ENCODE assay signal across 12 cellular contexts in genomic region chr16:11114366-11115164, GRCh38.
DNase-seq lines count a peak whose midpoint lies in the region; ATAC-seq and TF ChIP-seq lines count a peak whose summit lies in the region.
"Had no signal": no experiment of that assay in that cellular context is flagged by ENCODE, and none has a peak within 500 bp of the region (broad histone marks: within the 10 kb centered on the region; RNA-seq: fewer than 3 reads in every experiment).

No MANE protein-coding gene starts in this region.

- H3K27me3 Mint-ChIP-seq in T-helper 1 cell treated with Interleukin-12 subunit alpha and Interleukin-12 subunit beta and Interleukin-4 antibody, amounts not matched to agents 30 μg/mL and 1 μg/mL, for 36 hours (ENCODE audit: low read depth): no peaks in the 10 kb centered on the region
- H3K27me3 Mint-ChIP-seq in stimulated activated naive B cell treated with anti-CD40 and anti-IgM and Interleukin-4, amounts not matched to agents 10 μg/mL and 1 μg/mL and 100 μg/mL, for 72 hours: no peaks in the 10 kb centered on the region

- H3K27ac Mint-ChIP-seq in T-helper 1 cell treated with Interleukin-12 subunit alpha and Interleukin-12 subunit beta and Interleukin-4 antibody, amounts not matched to agents 30 μg/mL and 1 μg/mL, for 36 hours: peak overlapping the region; percentile 67
- H3K27ac Mint-ChIP-seq in stimulated activated naive B cell treated with anti-CD40 and anti-IgM and Interleukin-4, amounts not matched to agents 10 μg/mL and 1 μg/mL and 100 μg/mL, for 72 hours: peak overlapping the region; percentile 45
- H3K27ac Mint-ChIP-seq: mesothelial cell of epicardium had no signal

- ATAC-seq in HG02798 (IDR thresholded peaks at IDR 0.05; ENCODE audit: poor library complexity, unreplicated experiment) (peak; percentile 33), HG02642 (IDR thresholded peaks at IDR 0.05; ENCODE audit: poor library complexity, unreplicated experiment) (no peak), GM21529 (IDR thresholded peaks at IDR 0.05; ENCODE audit: unreplicated experiment) (no peak)
- ATAC-seq in stimulated activated naive B cell treated with anti-CD40 and anti-IgM and Interleukin-4, amounts not matched to agents 10 μg/mL and 1 μg/mL and 100 μg/mL, for 72 hours (replicated peaks): no peak

- H3K9me3 Mint-ChIP-seq in T-helper 1 cell treated with Interleukin-12 subunit alpha and Interleukin-12 subunit beta and Interleukin-4 antibody, amounts not matched to agents 30 μg/mL and 1 μg/mL, for 36 hours: peaks cover 13% of the 10 kb centered on the region
- H3K9me3 Mint-ChIP-seq in stimulated activated naive B cell treated with anti-CD40 and anti-IgM and Interleukin-4, amounts not matched to agents 10 μg/mL and 1 μg/mL and 100 μg/mL, for 72 hours: peaks cover 0 to 2% of the 10 kb centered on the region in 2 donors

- H3K4me3 ChIP-seq in choroid plexus epithelial cell (ENCODE audit: low read depth, low read length): no peak overlapping the region
- H3K4me3 ChIP-seq: heart right ventricle had no signal

- peaks cover 42% of the 10 kb centered on the region for H3K4me1 Mint-ChIP-seq in T-helper 1 cell treated with Interleukin-12 subunit alpha and Interleukin-12 subunit beta and Interleukin-4 antibody, amounts not matched to agents 30 μg/mL and 1 μg/mL, for 36 hours (ENCODE audit: low read depth)
- peaks cover 32 to 49% of the 10 kb centered on the region in 2 donors for H3K4me1 Mint-ChIP-seq in stimulated activated naive B cell treated with anti-CD40 and anti-IgM and Interleukin-4, amounts not matched to agents 10 μg/mL and 1 μg/mL and 100 μg/mL, for 72 hours

- peaks cover 43% of the 10 kb centered on the region for H3K36me3 Mint-ChIP-seq in T-helper 1 cell treated with Interleukin-12 subunit alpha and Interleukin-12 subunit beta and Interleukin-4 antibody, amounts not matched to agents 30 μg/mL and 1 μg/mL, for 36 hours (ENCODE audit: low read depth)
- peaks cover 64 to 67% of the 10 kb centered on the region in 2 donors for H3K36me3 Mint-ChIP-seq in stimulated activated naive B cell treated with anti-CD40 and anti-IgM and Interleukin-4, amounts not matched to agents 10 μg/mL and 1 μg/mL and 100 μg/mL, for 72 hours

- H3K4me3 Mint-ChIP-seq in T-helper 1 cell treated with Interleukin-12 subunit alpha and Interleukin-12 subunit beta and Interleukin-4 antibody, amounts not matched to agents 30 μg/mL and 1 μg/mL, for 36 hours: peak overlapping the region; percentile 57
- no peak overlapping the region for H3K4me3 Mint-ChIP-seq in stimulated activated naive B cell treated with anti-CD40 and anti-IgM and Interleukin-4, amounts not matched to agents 10 μg/mL and 1 μg/mL and 100 μg/mL, for 72 hours
- H3K4me3 Mint-ChIP-seq: mesothelial cell of epicardium had no signal

- TF ChIP-seq CTCF in choroid plexus epithelial cell (conservative IDR thresholded peaks at IDR 0.05; ENCODE audit: low read depth, low read length): peak; percentile 22

- DNase-seq in choroid plexus epithelial cell (ENCODE audit: low read depth) (peak; percentile 44), NCI-H2081 treated with DMSO at 0.1 percent for 48 hours (lab: John Stamatoyannopoulos, UW) (no peak)
- no peak for DNase-seq in stimulated activated naive B cell treated with anti-CD40 and anti-IgM and Interleukin-4, amounts not matched to agents 10 μg/mL and 1 μg/mL and 100 μg/mL, for 72 hours
- DNase-seq: EL, heart right ventricle, NCI-H2081, SHP77 had no signal
